Comparison of ENCODE assay signal across 8 cellular contexts in the genomic region with DNA sequence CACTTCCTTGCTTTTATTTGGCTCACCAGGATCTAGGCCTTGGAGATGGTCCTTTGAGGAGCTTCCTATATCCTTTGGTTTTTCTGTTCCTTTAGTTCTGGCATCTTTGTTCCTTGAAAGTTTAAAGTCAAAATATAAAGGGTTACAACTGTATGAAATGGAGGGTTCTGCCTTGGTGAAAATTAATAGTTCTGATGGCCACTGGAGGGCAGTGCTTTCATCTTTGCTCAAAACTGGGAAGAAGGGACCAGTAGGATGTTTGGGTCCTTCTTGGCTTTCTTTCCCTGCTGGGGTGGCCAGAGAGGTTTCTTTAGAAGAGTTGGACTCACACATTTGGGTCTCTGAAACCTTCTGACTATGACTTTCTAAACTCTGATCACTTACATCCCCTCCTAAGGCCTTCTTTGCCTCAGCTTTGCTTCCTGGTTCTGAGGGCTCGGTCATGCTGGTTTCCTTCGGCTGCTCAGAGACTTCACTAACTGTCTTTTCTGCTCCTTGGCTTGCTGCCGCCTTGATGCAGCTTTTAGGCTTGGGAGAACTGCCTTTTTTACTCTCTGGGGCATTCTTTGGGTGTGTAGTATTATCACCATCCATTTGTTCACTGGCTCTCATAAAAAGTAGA. TPM values are rescaled to one million over a fixed set of nuclear protein-coding genes. Genes with fewer than 3 reads are reported as not detected.
DNase-seq lines count a peak whose midpoint lies in the region; ATAC-seq lines count a peak whose summit lies in the region.

No MANE protein-coding gene starts in this region.

- DNase-seq in DMS53 (lab: John Stamatoyannopoulos, UW) (peak; percentile 44), DMS53 treated with DMSO at 0.1 percent for 48 hours (lab: John Stamatoyannopoulos, UW; ENCODE audit: unreplicated experiment) (no peak), NCI-H2196 treated with DMSO at 0.1 percent for 48 hours (lab: John Stamatoyannopoulos, UW; ENCODE audit: unreplicated experiment) (peak; percentile 19), sciatic nerve (ENCODE audit: low spot score) (no peak), NCI-H226 (no peak)
- no peak for DNase-seq in activated CD4-positive, alpha-beta T cell treated with anti-CD3 and anti-CD28 coated beads, Interleukin-2, amount 50 U/mL, for 1 hour

- intact Hi-C loops in sciatic nerve (cut with DNase I) = no loop called here

- peak; percentile 34 for ATAC-seq in esophagus mucosa
- peak; percentile 50 for ATAC-seq in sciatic nerve
- no peak for ATAC-seq in HG02623 (IDR thresholded peaks at IDR 0.05; ENCODE audit: unreplicated experiment)

RNA-seq across cellular contexts. Expression of gene ITGA2B, which starts 10.9 kb away (rescaled TPM):
- total RNA-seq in esophagus mucosa = 0.68 TPM
- 6.2 TPM for total RNA-seq in sciatic nerve

RNA-seq across cellular contexts. Expression of gene FAM171A2, which starts 36.7 kb away (rescaled TPM):
- total RNA-seq in esophagus mucosa (1.1 TPM), sciatic nerve (3.7 TPM)

RNA-seq across cellular contexts. Expression of gene GRN, which starts 55.2 kb away (rescaled TPM):
- 767 TPM for total RNA-seq in esophagus mucosa
- 169 TPM for total RNA-seq in sciatic nerve

Comparison
In these comparisons a context has a peak if more than half of its experiments do, and no peak if none do; other contexts are left out.
1. DNase-seq: peak in DMS53 (single experiment) and NCI-H2196 treated with DMSO at 0.1 percent for 48 hours (single experiment); none in DMS53 treated with DMSO at 0.1 percent for 48 hours (single experiment), sciatic nerve (single experiment), activated CD4-positive, alpha-beta T cell treated with anti-CD3 and anti-CD28 coated beads, Interleukin-2, amount 50 U/mL, for 1 hour (single experiment) and NCI-H226 (single experiment).